In genomic region chr12:48827513-48828096, GRCh38 we compare ENCODE assay signal across 2 cellular contexts.
TF ChIP-seq lines count a peak whose summit lies in the region.

No MANE protein-coding gene starts in this region.

TF ChIP-seq in GM12878, 131 proteins besides CTCF, POLR2A, EP300 and RAD21:
- TF ChIP-seq E4F1 (IDR thresholded peaks at IDR 0.05; ENCODE audit: borderline replicate concordance, partially characterized antibody) (no peak), DPF2 (IDR thresholded peaks at IDR 0.05) (no peak), BHLHE40 (IDR thresholded peaks at IDR 0.05; ENCODE audit: borderline replicate concordance in 1 of 2, low read depth in 2 of 2, low read length in 1 of 2) (no peak), TBL1XR1 (IDR thresholded peaks at IDR 0.05; ENCODE audit: low read depth, low read length) (no peak), MXI1 (IDR thresholded peaks at IDR 0.05; ENCODE audit: low read depth, low read length) (no peak), YBX1 (IDR thresholded peaks at IDR 0.05) (no peak), CEBPZ (IDR thresholded peaks at IDR 0.05; ENCODE audit: low read depth, low read length) (no peak)

TF ChIP-seq in HepG2, 621 proteins besides CTCF, POLR2A, EP300 and RAD21:
- TF ChIP-seq NFKB2 (CRISPR knock-in tag; IDR thresholded peaks at IDR 0.05; ENCODE audit: borderline replicate concordance) (no peak), AGO2 (optimal IDR thresholded peaks at IDR 0.05; ENCODE audit: low read depth, low read length) (peak; percentile 74), ZBTB33 (CRISPR knock-in tag; IDR thresholded peaks at IDR 0.05) (peak; percentile 35; the same call in 1 of the 2 replicates)
